16 cellular contexts compared by ENCODE assay signal in the genomic region with DNA sequence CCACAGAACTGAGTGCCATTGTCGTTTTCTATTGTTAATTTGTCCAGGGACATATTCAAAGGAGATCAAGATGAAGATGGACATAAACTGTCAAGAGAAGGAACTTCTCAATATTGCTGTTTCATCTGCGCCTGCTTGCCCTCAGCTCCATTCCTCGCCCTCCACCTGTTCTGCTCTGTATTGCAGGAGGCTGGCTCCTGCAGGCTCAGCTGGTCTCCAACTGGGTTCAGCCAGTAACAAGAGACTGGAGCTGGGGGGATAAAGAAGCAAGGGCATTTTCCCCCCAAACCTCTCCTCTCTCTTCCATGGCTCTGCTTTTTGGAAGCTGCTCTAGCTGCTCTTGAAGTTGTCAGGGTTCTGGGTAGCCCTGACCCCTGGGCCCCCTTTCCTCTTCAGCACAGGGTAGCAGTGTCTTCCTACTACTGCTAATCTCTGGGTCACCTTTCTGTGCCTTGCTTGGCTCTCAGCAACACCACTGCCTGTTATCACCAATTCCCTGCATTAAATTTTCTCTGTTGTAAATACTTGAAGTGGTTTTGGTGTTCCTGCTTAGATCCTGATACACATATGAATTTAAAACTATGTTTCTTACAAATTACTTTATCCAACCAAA.
DNase-seq lines count a peak whose midpoint lies in the region; ATAC-seq and TF ChIP-seq lines count a peak whose summit lies in the region.
"Had no signal": no experiment of that assay in that cellular context is flagged by ENCODE, and none has a peak within 500 bp of the region (broad histone marks: within the 10 kb centered on the region; RNA-seq: fewer than 3 reads in every experiment).

No MANE protein-coding gene starts in this region.

- H3K27ac Mint-ChIP-seq in CD4-positive, CD25-positive, alpha-beta regulatory T cell = peak overlapping the region in 2 of 3 donors; percentile 36 to 49
- H3K27ac Mint-ChIP-seq in central memory CD8-positive, alpha-beta T cell (ENCODE audit: low read depth) = peak overlapping the region; percentile 22
- H3K27ac Mint-ChIP-seq: B cell had no signal

- H3K4me1 ChIP-seq in CD4-positive, CD25-positive, alpha-beta regulatory T cell (ENCODE audit: control insufficient read depth, insufficient read depth, low read length, poor library complexity, severe bottlenecking) = no peaks in the 10 kb centered on the region
- no peaks in the 10 kb centered on the region for H3K4me1 ChIP-seq in effector memory CD4-positive, alpha-beta T cell (ENCODE audit: control insufficient read depth, insufficient read depth, low read length, poor library complexity, severe bottlenecking)
- H3K4me1 ChIP-seq in body of pancreas = no peaks in the 10 kb centered on the region
- H3K4me1 ChIP-seq: BLaER1 treated with 17β-estradiol and CSF1 and Interleukin-3, amounts not matched to agents 10 nM and 100 nM had no signal

- no peak for DNase-seq in CD4-positive, CD25-positive, alpha-beta regulatory T cell
- DNase-seq in H7 = peak; percentile 50
- no peak for DNase-seq in central memory CD8-positive, alpha-beta T cell (ENCODE audit: low spot score in 2 of 2)
- DNase-seq in iPS-NIHi11 (ENCODE audit: low spot score) = peak; percentile 29
- no peak for DNase-seq in effector memory CD4-positive, alpha-beta T cell
- no peak for DNase-seq in GM19240 (ENCODE audit: insufficient read length, low spot score)
- DNase-seq in NCI-H2107 (lab: John Stamatoyannopoulos, UW) = no peak
- DNase-seq in body of pancreas = no peak
- DNase-seq: CD8-positive, alpha-beta memory T cell; COR-L47; DMS 273 treated with DMSO at 0.1 percent for 48 hours; DMS53; GOT3; HCEC 1CT had no signal

- no peaks in the 10 kb centered on the region for H3K27me3 ChIP-seq in CD4-positive, CD25-positive, alpha-beta regulatory T cell (ENCODE audit: control insufficient read depth, insufficient read depth, low read length)
- H3K27me3 ChIP-seq in H7 (ENCODE audit: control insufficient read depth, insufficient read depth, low read length) (no peaks in the 10 kb centered on the region), body of pancreas (no peaks in the 10 kb centered on the region)
- H3K27me3 ChIP-seq in effector memory CD4-positive, alpha-beta T cell (replicated peaks; ENCODE audit: control insufficient read depth, insufficient read depth, low read length, poor library complexity, severe bottlenecking) = no peaks in the 10 kb centered on the region

- intact Hi-C loops in body of pancreas (cut with DNase I) = no loop called here

- no peak overlapping the region for H3K4me3 Mint-ChIP-seq in CD4-positive, CD25-positive, alpha-beta regulatory T cell
- no peak overlapping the region for H3K4me3 Mint-ChIP-seq in central memory CD8-positive, alpha-beta T cell
- H3K4me3 Mint-ChIP-seq: B cell; CD8-positive, alpha-beta memory T cell had no signal

- no peak overlapping the region for H3K27ac ChIP-seq in CD4-positive, CD25-positive, alpha-beta regulatory T cell (ENCODE audit: insufficient read depth, low read length, poor library complexity, severe bottlenecking)
- no peak overlapping the region for H3K27ac ChIP-seq in effector memory CD4-positive, alpha-beta T cell (ENCODE audit: insufficient read depth, low read length, poor library complexity, severe bottlenecking)
- H3K27ac ChIP-seq in body of pancreas = no peak overlapping the region
- H3K27ac ChIP-seq: BLaER1 treated with 17β-estradiol and CSF1 and Interleukin-3, amounts not matched to agents 10 nM and 100 nM had no signal

- no peaks in the 10 kb centered on the region for H3K9me3 ChIP-seq in CD4-positive, CD25-positive, alpha-beta regulatory T cell (ENCODE audit: control insufficient read depth in 2 of 2, low read length in 2 of 2)
- H3K9me3 ChIP-seq in effector memory CD4-positive, alpha-beta T cell (ENCODE audit: control insufficient read depth, low read length) = no peaks in the 10 kb centered on the region
- no peaks in the 10 kb centered on the region for H3K9me3 ChIP-seq in body of pancreas
- H3K9me3 ChIP-seq: BLaER1 treated with 17β-estradiol and CSF1 and Interleukin-3, amounts not matched to agents 10 nM and 100 nM had no signal

- TF ChIP-seq POLR2A in body of pancreas (IDR thresholded peaks at IDR 0.05) = no peak

- peaks cover 3% of the 10 kb centered on the region for H3K36me3 ChIP-seq in CD4-positive, CD25-positive, alpha-beta regulatory T cell (ENCODE audit: control insufficient read depth, insufficient read depth, low read length)
- no peaks in the 10 kb centered on the region for H3K36me3 ChIP-seq in H7 (replicated peaks; ENCODE audit: control insufficient read depth, insufficient read depth, low read length)
- H3K36me3 ChIP-seq in effector memory CD4-positive, alpha-beta T cell (ENCODE audit: control insufficient read depth, insufficient read depth, low read length) = peaks cover 4% of the 10 kb centered on the region
- H3K36me3 ChIP-seq in body of pancreas (replicated peaks in 1 of 2; ENCODE audit: insufficient read depth in 1 of 2, low read depth in 2 of 2) = no peaks in the 10 kb centered on the region

- no peak for ATAC-seq in CD4-positive, CD25-positive, alpha-beta regulatory T cell (ENCODE audit: low read depth in 2 of 2)
- ATAC-seq in central memory CD8-positive, alpha-beta T cell (replicated peaks; ENCODE audit: extremely low read depth, poor library complexity, severe bottlenecking) = no peak
- ATAC-seq in body of pancreas = no peak

- peaks cover 18% of the 10 kb centered on the region for H3K36me3 Mint-ChIP-seq in CD4-positive, CD25-positive, alpha-beta regulatory T cell
- H3K36me3 Mint-ChIP-seq in central memory CD8-positive, alpha-beta T cell (ENCODE audit: insufficient read depth) = peaks cover 4% of the 10 kb centered on the region

- H3K4me1 Mint-ChIP-seq in CD4-positive, CD25-positive, alpha-beta regulatory T cell = peaks cover 0 to 10% (median 1%) of the 10 kb centered on the region in 4 donors
- peaks cover 7% of the 10 kb centered on the region for H3K4me1 Mint-ChIP-seq in central memory CD8-positive, alpha-beta T cell
- H3K4me1 Mint-ChIP-seq: B cell; CD8-positive, alpha-beta memory T cell had no signal

- no peak overlapping the region for H3K4me3 ChIP-seq in CD4-positive, CD25-positive, alpha-beta regulatory T cell (ENCODE audit: low read depth, low read length)
- H3K4me3 ChIP-seq in H7 (ENCODE audit: insufficient read depth, low read depth, low read length) (no peak overlapping the region), body of pancreas (no peak overlapping the region)
- H3K4me3 ChIP-seq in effector memory CD4-positive, alpha-beta T cell (ENCODE audit: insufficient read depth, low read depth, low read length, poor library complexity, severe bottlenecking) = no peak overlapping the region
- H3K4me3 ChIP-seq: BLaER1 treated with 17β-estradiol and CSF1 and Interleukin-3, amounts not matched to agents 10 nM and 100 nM had no signal

- no peak for TF ChIP-seq CTCF in body of pancreas (IDR thresholded peaks at IDR 0.05)

- no peaks in the 10 kb centered on the region for H3K27me3 Mint-ChIP-seq in CD4-positive, CD25-positive, alpha-beta regulatory T cell
- H3K27me3 Mint-ChIP-seq in central memory CD8-positive, alpha-beta T cell = no peaks in the 10 kb centered on the region
- H3K27me3 Mint-ChIP-seq: B cell; CD8-positive, alpha-beta memory T cell had no signal

- 86 to 93% methylated on average over 3 of the region's 3 CpGs for WGBS in body of pancreas, 2 donors

- no peaks in the 10 kb centered on the region for H3K9me3 Mint-ChIP-seq in CD4-positive, CD25-positive, alpha-beta regulatory T cell
- no peaks in the 10 kb centered on the region for H3K9me3 Mint-ChIP-seq in central memory CD8-positive, alpha-beta T cell

Comparison
In these comparisons a context has a peak if more than half of its experiments do, and no peak if none do; other contexts are left out.
1. DNase-seq: peak in H7 (single experiment) and iPS-NIHi11 (single experiment); none in CD4-positive, CD25-positive, alpha-beta regulatory T cell (0 of 3), central memory CD8-positive, alpha-beta T cell (0 of 2), effector memory CD4-positive, alpha-beta T cell (0 of 3), GM19240 (single experiment), NCI-H2107 (single experiment) and body of pancreas (0 of 4).